Comparison of ENCODE assay signal across 8 cellular contexts in the genomic region with DNA sequence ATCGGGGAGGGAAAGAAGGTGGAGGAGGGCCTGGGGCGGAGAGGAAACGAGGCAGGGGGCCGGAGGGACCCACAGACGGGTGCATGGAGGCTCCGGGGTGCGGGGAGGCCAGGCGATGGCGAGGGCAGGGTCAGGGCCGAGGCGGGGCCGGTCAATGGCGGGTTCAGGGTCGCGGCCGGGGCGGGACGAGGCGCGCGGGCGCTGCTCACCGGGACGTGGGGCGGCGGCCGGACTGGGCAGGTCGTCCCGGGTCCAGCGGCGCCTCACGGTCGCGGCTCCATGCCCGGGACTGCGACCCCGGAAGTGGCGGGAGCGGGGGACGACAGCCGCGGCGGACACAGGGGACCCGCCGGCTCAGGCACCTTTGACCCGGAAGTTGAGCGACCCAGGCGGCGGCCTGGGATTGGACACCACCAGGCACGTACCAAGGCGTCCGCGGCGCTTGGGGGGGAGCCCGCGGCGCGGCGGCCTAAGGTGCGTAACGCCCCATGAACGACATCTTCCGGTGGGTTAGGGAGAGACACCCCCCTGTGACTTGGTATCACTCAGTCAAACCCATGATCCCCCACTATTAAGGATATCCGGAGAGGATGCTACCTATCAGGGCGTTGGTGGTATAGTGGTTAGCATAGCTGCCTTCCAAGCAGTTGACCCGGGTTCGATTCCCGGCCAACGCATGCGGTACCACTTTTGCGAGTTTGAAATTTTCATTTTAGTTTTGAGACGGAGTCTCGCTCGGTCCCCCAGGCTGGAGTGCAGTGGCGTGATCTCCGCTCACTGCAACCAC. TPM values are rescaled to one million over a fixed set of nuclear protein-coding genes. Genes with fewer than 3 reads are reported as not detected.
DNase-seq lines count a peak whose midpoint lies in the region; ATAC-seq and TF ChIP-seq lines count a peak whose summit lies in the region.

A gene (minus strand): TSS at position 378 of the 787 bp plus-strand sequence. CDS start 3,936 bp downstream, outside the sequence.

- ATAC-seq in natural killer cell treated with Interleukin-12 subunit alpha and Interleukin-12 subunit beta and Interleukin-15 and Interleukin-18, amount 100 ng/mL, for 72 hours: peak; percentile 98
- ATAC-seq in stimulated activated naive CD8-positive, alpha-beta T cell treated with anti-CD3 and anti-CD28 coated beads, Interleukin-15, Interleukin-2, amounts not matched to agents 100 U/mL and 50 U/mL, for 24 hours: peak; percentile 97

- no peak for TF ChIP-seq CTCF in fibroblast of pulmonary artery (IDR thresholded peaks at IDR 0.05; ENCODE audit: low read length, missing control alignments)

- H3K9me3 Mint-ChIP-seq in natural killer cell treated with Interleukin-12 subunit alpha and Interleukin-12 subunit beta and Interleukin-15 and Interleukin-18, amount 100 ng/mL, for 72 hours: no peaks in the 10 kb centered on the region

- no peaks in the 10 kb centered on the region for H3K27me3 ChIP-seq in H7 (ENCODE audit: control insufficient read depth, insufficient read depth, low read length)

- H3K4me3 ChIP-seq in H7 (ENCODE audit: insufficient read depth, low read depth, low read length) (peak within 1 kb of the TSS; percentile 90), fibroblast of pulmonary artery (replicated peaks; ENCODE audit: low read depth, low read length) (peak within 1 kb of the TSS; percentile 96)

- peak; percentile 98 for DNase-seq in ELR (ENCODE audit: low read depth)
- DNase-seq in H7: peak; percentile 100
- peak; percentile 98 for DNase-seq in M059J (ENCODE audit: low read depth)
- peak; percentile 96 to 97 for DNase-seq in SHP77 (lab: John Stamatoyannopoulos, UW)
- DNase-seq in activated effector memory CD4-positive, alpha-beta T cell treated with Interleukin-2 at 50 U/mL for 16 hours: peak; percentile 95
- DNase-seq in fibroblast of pulmonary artery (ENCODE audit: low read depth): peak; percentile 99
- DNase-seq in natural killer cell treated with Interleukin-12 subunit alpha and Interleukin-12 subunit beta and Interleukin-15 and Interleukin-18, amount 100 ng/mL, for 72 hours (ENCODE audit: low spot score): peak; percentile 99
- DNase-seq in stimulated activated naive CD8-positive, alpha-beta T cell treated with anti-CD3 and anti-CD28 coated beads, Interleukin-15, Interleukin-2, amounts not matched to agents 100 U/mL and 50 U/mL, for 24 hours: peak; percentile 96

- H3K36me3 Mint-ChIP-seq in natural killer cell treated with Interleukin-12 subunit alpha and Interleukin-12 subunit beta and Interleukin-15 and Interleukin-18, amount 100 ng/mL, for 72 hours: peaks cover 9% of the 10 kb centered on the region

- H3K4me3 Mint-ChIP-seq in natural killer cell treated with Interleukin-12 subunit alpha and Interleukin-12 subunit beta and Interleukin-15 and Interleukin-18, amount 100 ng/mL, for 72 hours: peak within 1 kb of the TSS; percentile 98

- H3K27me3 Mint-ChIP-seq in natural killer cell treated with Interleukin-12 subunit alpha and Interleukin-12 subunit beta and Interleukin-15 and Interleukin-18, amount 100 ng/mL, for 72 hours: no peaks in the 10 kb centered on the region

- H3K36me3 ChIP-seq in H7 (replicated peaks; ENCODE audit: control insufficient read depth, insufficient read depth, low read length): peaks cover 6% of the 10 kb centered on the region

- H3K27ac Mint-ChIP-seq in natural killer cell treated with Interleukin-12 subunit alpha and Interleukin-12 subunit beta and Interleukin-15 and Interleukin-18, amount 100 ng/mL, for 72 hours: peak within 1 kb of the TSS; percentile 88 to 94

- peaks cover 33 to 35% of the 10 kb centered on the region in 2 donors for H3K4me1 Mint-ChIP-seq in natural killer cell treated with Interleukin-12 subunit alpha and Interleukin-12 subunit beta and Interleukin-15 and Interleukin-18, amount 100 ng/mL, for 72 hours (ENCODE audit: low read depth in 2 of 2)

RNA-seq across cellular contexts. Expression of the gene that starts here (rescaled TPM):
- 36.2 and 41.7 TPM in 2 replicates for total RNA-seq in H7 (2014; rRNA removed; shearing (Covaris generic))
- 67.0 and 71.4 TPM in 2 replicates for total RNA-seq in M059J (2014; rRNA removed; shearing (Covaris generic))
- total RNA-seq in natural killer cell treated with Interleukin-12 subunit alpha and Interleukin-12 subunit beta and Interleukin-15 and Interleukin-18, amount 100 ng/mL, for 72 hours: 100 to 1,000 TPM; 125 to 175 TPM

Comparison
In these comparisons a context has a peak if more than half of its experiments do, and no peak if none do; other contexts are left out.
1. Peak in every context shown above with its lines: DNase-seq, ATAC-seq and H3K4me3 ChIP-seq.